ENCODE assay signal across 18 cellular contexts in genomic region chr14:52018970-52019369, GRCh38. TPM values are rescaled to one million over a fixed set of nuclear protein-coding genes. Genes with fewer than 3 reads are reported as not detected.
DNase-seq lines count a peak whose midpoint lies in the region; ATAC-seq, FAIRE-seq and TF ChIP-seq lines count a peak whose summit lies in the region.
"Had no signal": no experiment of that assay in that cellular context is flagged by ENCODE, and none has a peak within 500 bp of the region (broad histone marks: within the 10 kb centered on the region; RNA-seq: fewer than 3 reads in every experiment).

No MANE protein-coding gene starts in this region.

- no peaks in the 10 kb centered on the region for H3K79me2 ChIP-seq in H1 (ENCODE audit: control insufficient read depth in 1 of 2, insufficient read depth in 2 of 2, low read length in 2 of 2)

- intact Hi-C loops in left ventricle myocardium inferior (cut with micrococcal nuclease), result no loop called here
- intact Hi-C loops in right cardiac atrium (cut with DNase I), result loop anchor here in 2 of 4 donors (5.0 to 10.0 kb wide), 2 partner anchors 46 to 48 kb away; partner anchors contain the start of gene NID2 (in 2 of the 2)

- CTCF ChIA-PET in H1 (lab: Charles Lee; ENCODE audit: partially characterized antibody), result interaction anchor here (0.8 to 2.5 kb wide), 6 partner anchors 9 to 52 kb away, joined by 3 to 13 read pairs (median 4); no protein-coding TSS in a partner anchor

- H3K23me2 ChIP-seq in H1 (ENCODE audit: low read depth, low read length), result no peaks in the 10 kb centered on the region

- H2BK120ac ChIP-seq in H1 (replicated peaks; ENCODE audit: low read depth, low read length) (no peak overlapping the region), neuronal stem cell (ENCODE audit: low read depth, low read length) (no peak overlapping the region)

- H3K27me3 ChIP-seq in left ventricle myocardium inferior (ENCODE audit: low read depth) (no peaks in the 10 kb centered on the region), right cardiac atrium (ENCODE audit: control insufficient read depth, insufficient read depth) (no peaks in the 10 kb centered on the region), H1 (replicated peaks in 1 of 4; ENCODE audit: control insufficient read depth in 3 of 4, extremely low read depth in 1 of 4, insufficient read depth in 3 of 4, low read length in 3 of 4) (no peaks in the 10 kb centered on the region), neuronal stem cell (ENCODE audit: control insufficient read depth in 3 of 3, insufficient read depth in 3 of 3, low read depth in 1 of 3, low read length in 3 of 3) (no peaks in the 10 kb centered on the region), suprapubic skin (no peaks in the 10 kb centered on the region)

- H3K79me1 ChIP-seq in H1 (ENCODE audit: low read depth, low read length) (no peaks in the 10 kb centered on the region), neuronal stem cell (ENCODE audit: low read depth, low read length) (no peaks in the 10 kb centered on the region)

- no peak overlapping the region for H3K23ac ChIP-seq in H1 (ENCODE audit: insufficient read length)
- H3K23ac ChIP-seq in neuronal stem cell (ENCODE audit: low read depth, low read length, poor library complexity), result peak overlapping the region; percentile 13

- H2BK5ac ChIP-seq in H1 (ENCODE audit: low read depth, low read length) (0 out of 2 replicates have a peak overlapping the region, but pooled peaks have one; percentile 7), neuronal stem cell (ENCODE audit: low read length) (no peak overlapping the region)

- H3K4me2 ChIP-seq in H1 (ENCODE audit: insufficient read depth in 1 of 2, low read depth in 2 of 2, low read length in 2 of 2) (no peak overlapping the region), neuronal stem cell (ENCODE audit: insufficient read depth, low read length, poor library complexity, severe bottlenecking) (no peak overlapping the region)
- H3K4me2 ChIP-seq: GM23338 had no signal

- no peak for TF ChIP-seq RAD21 in H1 (IDR thresholded peaks at IDR 0.05 in 1 of 2, conservative IDR thresholded peaks at IDR 0.05 in 1 of 2; ENCODE audit: low read depth in 2 of 2, low read length in 2 of 2)

- TF ChIP-seq CTCF in left ventricle myocardium inferior (IDR thresholded peaks at IDR 0.05; ENCODE audit: borderline replicate concordance), result no peak
- no peak for TF ChIP-seq CTCF in H1 (IDR thresholded peaks at IDR 0.05; ENCODE audit: control extremely low read depth in 1 of 3, insufficient read depth in 1 of 3, low read depth in 1 of 3, low read length in 3 of 3)
- no peak for TF ChIP-seq CTCF in suprapubic skin (IDR thresholded peaks at IDR 0.05)

- H2BK12ac ChIP-seq in H1 (ENCODE audit: low read depth, low read length) (no peak overlapping the region), neuronal stem cell (ENCODE audit: low read length) (no peak overlapping the region)

- H2BK20ac ChIP-seq in H1 (ENCODE audit: low read length), result no peak overlapping the region

- H3K4me1 ChIP-seq in left ventricle myocardium inferior, result peaks cover 100% of the 10 kb centered on the region
- H3K4me1 ChIP-seq in right cardiac atrium (ENCODE audit: control insufficient read depth, insufficient read depth, low read length), result peaks cover 30% of the 10 kb centered on the region
- peaks cover 0 to 10% (median 4%) of the 10 kb centered on the region in 4 experiments; a peak in 3 of 7 replicates for H3K4me1 ChIP-seq in H1 (replicated peaks in 1 of 4; ENCODE audit: control insufficient read depth in 3 of 4, insufficient read depth in 4 of 4, low read length in 3 of 4)
- peaks cover 4 to 9% of the 10 kb centered on the region in 2 donors for H3K4me1 ChIP-seq in neuronal stem cell (ENCODE audit: control insufficient read depth in 2 of 2, insufficient read depth in 1 of 2, low read depth in 1 of 2, low read length in 2 of 2)
- H3K4me1 ChIP-seq in suprapubic skin, result peaks cover 12% of the 10 kb centered on the region

- H3K27ac ChIP-seq in left ventricle myocardium inferior (replicated peaks) (peak overlapping the region; percentile 89), right cardiac atrium (ENCODE audit: low read length) (no peak overlapping the region), H1 (ENCODE audit: low read depth, low read length) (no peak overlapping the region), neuronal stem cell (replicated peaks; ENCODE audit: low read length) (no peak overlapping the region), suprapubic skin (no peak overlapping the region)

- no peak overlapping the region for H3K14ac ChIP-seq in H1 (ENCODE audit: insufficient read length)
- no peak overlapping the region for H3K14ac ChIP-seq in neuronal stem cell (ENCODE audit: low read length)

- H2BK15ac ChIP-seq in H1 (ENCODE audit: low read length), result no peak overlapping the region
- H2BK15ac ChIP-seq in neuronal stem cell (ENCODE audit: low read length), result no peak overlapping the region

- H3K4ac ChIP-seq in H1 (replicated peaks; ENCODE audit: insufficient read length, low read depth, low read length), result no peak overlapping the region
- H3K4ac ChIP-seq in neuronal stem cell (ENCODE audit: low read length), result no peak overlapping the region

- ATAC-seq in right cardiac atrium, result no peak
- ATAC-seq: GM23338, HepG2 had no signal

- TF ChIP-seq POLR2A in H1 (IDR thresholded peaks at IDR 0.05; ENCODE audit: control extremely low read depth in 1 of 2, low read depth in 2 of 2, low read length in 2 of 2) (no peak), suprapubic skin (IDR thresholded peaks at IDR 0.05) (no peak)

- 97% methylated on average over 8 of the region's 8 CpGs for WGBS in right cardiac atrium
- WGBS in H1 (ENCODE audit: extremely low coverage in 1 of 2, insufficient coverage in 1 of 2, insufficient read length in 1 of 2, insufficient replicate concordance in 2 of 2, low coverage in 1 of 2, low lambda C conversion rate in 2 of 2, missing lambda C conversion rate in 1 of 2), 2 experiments, result 94% methylated on average over 8 of the region's 8 CpGs; no CpG with 5 or more reads in 1 of the 2 experiments
- WGBS in neuronal stem cell (ENCODE audit: extremely low coverage in 2 of 2, insufficient read length in 2 of 2, insufficient replicate concordance in 1 of 2), 2 donors, result no CpG with 5 or more reads among the region's 8 CpGs
- WGBS in suprapubic skin, result 94% methylated on average over 8 of the region's 8 CpGs

- no peak for FAIRE-seq in H1 (lab: Jason Lieb, UNC)
- FAIRE-seq: G401.6, GM12891, HepG2, HTR-8/SVneo had no signal

- no peak overlapping the region for H3K56ac ChIP-seq in H1 (replicated peaks; ENCODE audit: insufficient read length, low read depth, low read length)

- H3K9ac ChIP-seq in H1 (replicated peaks in 1 of 4; ENCODE audit: extremely low read depth in 1 of 4, low read depth in 3 of 4, low read length in 3 of 4), result no peak overlapping the region
- H3K9ac ChIP-seq in neuronal stem cell (ENCODE audit: low read depth, low read length, poor library complexity), result no peak overlapping the region

- H4K91ac ChIP-seq in H1 (replicated peaks; ENCODE audit: insufficient read length, low read length) (no peak overlapping the region), neuronal stem cell (ENCODE audit: low read depth, low read length, poor library complexity) (no peak overlapping the region)

- TF ChIP-seq EP300 in H1 (IDR thresholded peaks at IDR 0.05; ENCODE audit: borderline replicate concordance in 1 of 2, low read depth in 2 of 2, low read length in 2 of 2) (no peak), suprapubic skin (IDR thresholded peaks at IDR 0.05) (no peak)

- H2AK5ac ChIP-seq in H1 (ENCODE audit: low read depth, low read length) (no peak overlapping the region), neuronal stem cell (ENCODE audit: low read depth, low read length) (no peak overlapping the region)

- H4K8ac ChIP-seq in H1 (ENCODE audit: extremely low read depth, insufficient read depth, low read length) (no peak overlapping the region; the same call in 1 of the 2 replicates), neuronal stem cell (ENCODE audit: low read depth, low read length) (no peak overlapping the region)

- H2AFZ ChIP-seq in H1 (ENCODE audit: low read length) (no peak overlapping the region), neuronal stem cell (ENCODE audit: low read length) (no peak overlapping the region)
- H2AFZ ChIP-seq: GM23338 had no signal

- no peaks in the 10 kb centered on the region for H4K20me1 ChIP-seq in H1 (replicated peaks in 1 of 2; ENCODE audit: control insufficient read depth in 1 of 2, insufficient read depth in 2 of 2, low read length in 2 of 2)

- no peak for DNase-seq in left ventricle myocardium inferior
- DNase-seq in right cardiac atrium, result no peak
- no peak for DNase-seq in H1 (ENCODE audit: low read depth in 1 of 2, low spot score in 2 of 2)
- no peak for DNase-seq in neuronal stem cell (ENCODE audit: low spot score)
- no peak for DNase-seq in suprapubic skin (ENCODE audit: low spot score in 2 of 2)
- no peak for DNase-seq in HK-2 (ENCODE audit: unreplicated experiment)
- no peak for DNase-seq in NCI-H1048 (lab: John Stamatoyannopoulos, UW)
- DNase-seq: 8988T; AML-193; C1 segment of cervical spinal cord; CD4-positive, alpha-beta memory T cell; DMS79; H9 had no signal

- H4K5ac ChIP-seq in H1 (ENCODE audit: insufficient read length, low read depth, low read length), result no peak overlapping the region

- H3K4me3 ChIP-seq in left ventricle myocardium inferior, result no peak overlapping the region
- H3K4me3 ChIP-seq in right cardiac atrium (ENCODE audit: low read length), result no peak overlapping the region
- H3K4me3 ChIP-seq in H1 (ENCODE audit: extremely low read depth in 1 of 4, insufficient read depth in 2 of 4, low read depth in 3 of 4, low read length in 4 of 4), result no peak overlapping the region
- peak overlapping the region in 1 of 2 donors; percentile 13 for H3K4me3 ChIP-seq in neuronal stem cell (ENCODE audit: low read length in 2 of 2)
- no peak overlapping the region for H3K4me3 ChIP-seq in suprapubic skin
- H3K4me3 ChIP-seq: GM23338 had no signal

- H3K9me3 ChIP-seq in left ventricle myocardium inferior (replicated peaks), result no peaks in the 10 kb centered on the region
- H3K9me3 ChIP-seq in right cardiac atrium (ENCODE audit: control insufficient read depth, low read length), result no peaks in the 10 kb centered on the region
- H3K9me3 ChIP-seq in H1 (ENCODE audit: insufficient read depth in 2 of 2, low read depth in 1 of 2, low read length in 1 of 2), result no peaks in the 10 kb centered on the region; a peak in 1 of 4 replicates
- H3K9me3 ChIP-seq in neuronal stem cell (replicated peaks in 1 of 2; ENCODE audit: control insufficient read depth in 2 of 2, insufficient read depth in 1 of 2, low read depth in 1 of 2, low read length in 2 of 2), result no peaks in the 10 kb centered on the region
- H3K9me3 ChIP-seq in suprapubic skin, result no peaks in the 10 kb centered on the region

- H3K36me3 ChIP-seq in left ventricle myocardium inferior, result peaks cover 26% of the 10 kb centered on the region
- no peaks in the 10 kb centered on the region for H3K36me3 ChIP-seq in H1 (ENCODE audit: control insufficient read depth in 2 of 4, insufficient read depth in 4 of 4, low read length in 3 of 4)
- H3K36me3 ChIP-seq in neuronal stem cell (replicated peaks in 1 of 2; ENCODE audit: control insufficient read depth in 2 of 2, insufficient read depth in 2 of 2, low read length in 2 of 2), result peaks cover 0 to 22% of the 10 kb centered on the region in 2 donors
- no peaks in the 10 kb centered on the region for H3K36me3 ChIP-seq in suprapubic skin

- H3K18ac ChIP-seq in H1 (ENCODE audit: extremely low read depth, low read length) (no peak overlapping the region), neuronal stem cell (ENCODE audit: low read length) (no peak overlapping the region)

- POLR2A ChIA-PET in H1 (lab: Charles Lee; ENCODE audit: partially characterized antibody), result no interaction called here

RNA-seq across cellular contexts. Expression of gene RTRAF, which starts 29.6 kb away (rescaled TPM):
- total RNA-seq in left ventricle myocardium inferior, result 237 TPM
- 100 to 1,000 TPM; 160 to 217 (median 190) TPM for total RNA-seq in right cardiac atrium
- 190 TPM for polyA plus RNA-seq in right cardiac atrium
- 351 and 359 TPM in 2 replicates for total RNA-seq in H1 (2021; fragmentation: NEBNext Ultra II Directional; extraction: Animal tissue kit (Norgen Biotek cat#: 25700))
- 60.2 and 149 TPM in 2 replicates for polyA plus RNA-seq in H1 (2011; rRNA removed)
- 163 TPM for polyA plus RNA-seq in H1 (2011; cell fraction: cytosol; rRNA removed)
- polyA plus RNA-seq in H1 (2011; cell fraction: nucleus; rRNA removed), result 147 TPM
- polyA plus RNA-seq in H1 (2012, experiment 1 of 2), result 416 to 484 TPM (median 426 TPM) in 4 replicates
- polyA plus RNA-seq in H1 (2012, experiment 2 of 2), result 40.5 TPM
- 576 TPM for polyA plus RNA-seq in H1 (2013, experiment 1 of 2)
- 647 TPM for polyA plus RNA-seq in H1 (2013, experiment 2 of 2)
- polyA minus RNA-seq in H1 (2011; rRNA and poly(A)+ RNA removed), result 86.2 and 119 TPM in 2 replicates
- 237 TPM for polyA minus RNA-seq in H1 (2011; cell fraction: cytosol; rRNA and poly(A)+ RNA removed)
- polyA minus RNA-seq in H1 (2011; cell fraction: nucleus; rRNA and poly(A)+ RNA removed), result 103 TPM
- polyA plus RNA-seq in neuronal stem cell (2013, experiment 1 of 2), result 643 TPM
- 645 TPM for polyA plus RNA-seq in neuronal stem cell (2013, experiment 2 of 2)
- 10 to 100 TPM; 28.2 to 63.5 (median 54.4) TPM for total RNA-seq in suprapubic skin

RNA-seq across cellular contexts. Expression of gene NID2, which starts 49.9 kb away (rescaled TPM):
- 35.2 TPM for total RNA-seq in left ventricle myocardium inferior
- total RNA-seq in right cardiac atrium, result 10 to 100 TPM; 22.5 to 38.1 (median 29.2) TPM
- polyA plus RNA-seq in right cardiac atrium, result 18.9 TPM
- total RNA-seq in H1 (2021; fragmentation: NEBNext Ultra II Directional; extraction: Animal tissue kit (Norgen Biotek cat#: 25700)), result 6.1 and 6.9 TPM in 2 replicates
- 12.6 and 16.5 TPM in 2 replicates for polyA plus RNA-seq in H1 (2011; rRNA removed)
- polyA plus RNA-seq in H1 (2011; cell fraction: cytosol; rRNA removed), result 8.0 TPM
- polyA plus RNA-seq in H1 (2011; cell fraction: nucleus; rRNA removed), result 21.3 TPM
- polyA plus RNA-seq in H1 (2012, experiment 1 of 2), result 11.0 to 14.0 TPM (median 12.3 TPM) in 4 replicates
- polyA plus RNA-seq in H1 (2012, experiment 2 of 2), result 3.3 TPM
- polyA plus RNA-seq in H1 (2013, experiment 1 of 2), result 10.4 TPM
- 8.2 TPM for polyA plus RNA-seq in H1 (2013, experiment 2 of 2)
- polyA minus RNA-seq in H1 (2011; rRNA and poly(A)+ RNA removed), result 15.1 and 18.4 TPM in 2 replicates
- 6.9 TPM for polyA minus RNA-seq in H1 (2011; cell fraction: cytosol; rRNA and poly(A)+ RNA removed)
- 12.1 TPM for polyA minus RNA-seq in H1 (2011; cell fraction: nucleus; rRNA and poly(A)+ RNA removed)
- polyA plus RNA-seq in neuronal stem cell (2013, experiment 1 of 2), result 8.2 TPM
- polyA plus RNA-seq in neuronal stem cell (2013, experiment 2 of 2), result 8.4 TPM
- total RNA-seq in suprapubic skin, result 1 to 10 TPM; 1.0 to 4.3 (median 2.6) TPM
- total RNA-seq: CD4-positive, alpha-beta memory T cell; HepG2 had no signal
